Comparison of ENCODE assay signal across 1 cellular context in the genomic region with DNA sequence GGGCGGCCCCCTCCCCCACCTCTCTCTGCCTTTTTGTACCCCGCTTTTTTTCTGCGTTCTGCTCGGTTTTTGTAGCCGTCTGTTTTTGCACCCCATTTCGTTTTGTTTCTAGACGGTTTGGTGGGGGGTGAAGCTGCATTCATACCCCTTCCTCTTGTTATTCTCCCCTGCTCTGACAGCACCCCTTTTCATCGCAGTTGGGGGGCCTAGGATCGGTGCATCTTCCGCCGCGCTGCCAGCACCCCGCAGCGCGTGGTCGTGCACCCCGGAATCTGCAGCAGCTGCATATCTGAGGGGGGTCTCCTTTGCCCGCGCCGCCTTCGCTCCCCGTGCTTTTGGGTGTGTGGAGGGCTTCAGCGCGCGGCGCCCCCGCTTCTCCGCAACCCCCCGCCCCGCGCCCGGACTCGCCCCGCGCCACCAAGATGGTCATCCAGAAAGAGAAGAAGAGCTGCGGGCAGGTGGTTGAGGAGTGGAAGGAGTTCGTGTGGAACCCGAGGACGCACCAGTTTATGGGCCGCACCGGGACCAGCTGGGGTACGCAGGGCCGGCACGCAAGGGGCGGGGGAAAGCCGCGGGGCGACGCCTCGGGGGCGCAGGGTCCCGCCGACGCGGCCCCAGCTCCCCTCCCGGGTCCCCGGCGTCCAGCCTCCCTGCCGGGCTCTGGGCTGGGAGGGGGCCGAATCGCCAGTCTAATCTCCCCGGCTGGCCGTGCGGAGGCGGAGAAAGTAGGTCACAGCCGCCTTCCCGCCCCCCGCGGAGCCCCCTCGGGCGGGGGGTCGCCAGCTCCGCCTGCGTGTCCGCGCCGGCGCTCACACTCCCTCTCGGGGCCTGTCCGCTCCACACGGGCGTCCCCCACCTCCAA.
TF ChIP-seq lines count a peak whose summit lies in the region.

No MANE protein-coding gene starts in this region.

TF ChIP-seq in endothelial cell of umbilical vein, 7 proteins besides CTCF, POLR2A, EP300 and RAD21:
- TF ChIP-seq EZH2 (IDR thresholded peaks at IDR 0.05; ENCODE audit: borderline replicate concordance, low read depth, low read length, severe bottlenecking), result peak; percentile 95
- TF ChIP-seq, protein P1, sequence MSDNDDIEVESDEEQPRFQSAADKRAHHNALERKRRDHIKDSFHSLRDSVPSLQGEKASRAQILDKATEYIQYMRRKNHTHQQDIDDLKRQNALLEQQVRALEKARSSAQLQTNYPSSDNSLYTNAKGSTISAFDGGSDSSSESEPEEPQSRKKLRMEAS (IDR thresholded peaks at IDR 0.05; ENCODE audit: insufficient read depth, insufficient read length), result no peak
- TF ChIP-seq POLR2AphosphoS5 (IDR thresholded peaks at IDR 0.05; ENCODE audit: insufficient read depth, low read depth, low read length), result no peak
- no peak for TF ChIP-seq GATA2 (IDR thresholded peaks at IDR 0.05; ENCODE audit: insufficient read depth, insufficient read length, low read depth, low read length)
